In the genomic region with DNA sequence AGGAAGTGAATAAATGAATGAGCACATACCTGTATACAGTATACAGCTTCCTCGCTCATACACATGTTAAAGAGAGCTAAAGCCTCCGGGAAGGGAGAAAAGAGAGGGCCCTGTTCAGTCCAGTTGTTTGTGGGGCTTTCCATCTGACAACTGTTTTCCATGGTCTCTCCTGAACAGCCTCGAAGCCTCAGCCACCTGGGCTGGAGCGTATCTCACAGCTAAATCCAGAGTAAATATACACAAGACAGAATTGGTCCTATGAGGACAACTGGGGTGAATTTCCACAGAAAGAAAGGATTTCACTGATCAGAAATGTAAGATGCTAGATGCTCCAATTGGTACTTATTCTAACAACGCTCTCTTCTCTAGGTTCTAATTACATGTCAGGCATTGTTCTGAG, we compare ENCODE assay signal across 26 cellular contexts.
"Had no signal": no experiment of that assay in that cellular context is flagged by ENCODE, and none has a peak within 500 bp of the region (broad histone marks: within the 10 kb centered on the region; RNA-seq: fewer than 3 reads in every experiment).

No MANE protein-coding gene starts in this region.

- H3K36me3 ChIP-seq: ascending aorta, cardiac muscle cell, ovary, prostate gland, sigmoid colon, uterus had no signal

- H3K9me3 ChIP-seq: ascending aorta, ovary, prostate gland, sigmoid colon, uterus had no signal

- H3K4me1 ChIP-seq: ascending aorta, prostate gland, sigmoid colon, uterus had no signal

- H3K4me3 ChIP-seq: ascending aorta, cardiac muscle cell, coronary artery, dorsolateral prefrontal cortex, ovary, prostate gland, sigmoid colon, uterus had no signal

- DNase-seq: activated CD4-positive, alpha-beta T cell treated with anti-CD3 and anti-CD28 coated beads for 48 hours; activated CD4-positive, alpha-beta T cell treated with anti-CD3 and anti-CD28 coated beads, Interleukin-2, amount 50 U/mL, for 48 hours; activated CD4-positive, CD25-positive, alpha-beta regulatory T cell; activated CD8-positive, alpha-beta memory T cell treated with anti-CD3 and anti-CD28 coated beads, Interleukin-2, amount 50 U/mL, for 4 hours; activated gamma-delta T cell; activated naive CD4-positive, alpha-beta T cell treated with anti-CD3 and anti-CD28 coated beads, Interleukin-2, amount 10 ng/mL, durations not matched to agents 7 days and 5 days; activated naive CD8-positive, alpha-beta T cell treated with anti-CD3 and anti-CD28 coated beads, Interleukin-2, amount 10 ng/mL, durations not matched to agents 7 days and 5 days; activated T-cell treated with anti-CD3 and anti-CD28 coated beads, Interleukin-2, amount 50 U/mL, for 24 hours; cerebellar nuclear complex; dorsolateral prefrontal cortex; effector memory CD4-positive, alpha-beta T cell; left ventricle myocardium superior; naive thymus-derived CD4-positive, alpha-beta T cell; ovary; retina; small intestine; stimulated activated CD4-positive, alpha-beta T cell treated with anti-CD3 and anti-CD28 coated beads, Interleukin-4, amount 100 ng/mL, for 24 hours; stimulated activated naive CD8-positive, alpha-beta T cell treated with anti-CD3 and anti-CD28 coated beads, Interleukin-15, amount 100 ng/mL, for 72 hours; substantia nigra; uterus had no signal

- ATAC-seq: left ventricle myocardium superior; naive thymus-derived CD4-positive, alpha-beta T cell; stimulated activated effector memory CD8-positive, alpha-beta T cell treated with anti-CD3 and anti-CD28 coated beads, Interleukin-12 subunit alpha, Interleukin-12 subunit beta, amount 100 ng/mL, for 72 hours; stimulated activated naive CD8-positive, alpha-beta T cell treated with anti-CD3 and anti-CD28 coated beads, Interleukin-15, amount 100 ng/mL, for 72 hours had no signal

- H3K27me3 ChIP-seq: ascending aorta, cardiac muscle cell, dorsolateral prefrontal cortex, ovary, sigmoid colon, uterus had no signal

- H3K27ac ChIP-seq: ascending aorta, cardiac muscle cell, coronary artery, dorsolateral prefrontal cortex, ovary, prostate gland, sigmoid colon, uterus had no signal
